In genomic region chr16:81600275-81600674, GRCh38 we compare ENCODE assay signal across 11 cellular contexts.
DNase-seq lines count a peak whose midpoint lies in the region; ATAC-seq and TF ChIP-seq lines count a peak whose summit lies in the region.
"Had no signal": no experiment of that assay in that cellular context is flagged by ENCODE, and none has a peak within 500 bp of the region (broad histone marks: within the 10 kb centered on the region; RNA-seq: fewer than 3 reads in every experiment).

No MANE protein-coding gene starts in this region.

- no peaks in the 10 kb centered on the region for H3K9me3 Mint-ChIP-seq in progenitor cell of endocrine pancreas (ENCODE audit: low read depth)
- no peaks in the 10 kb centered on the region for H3K9me3 Mint-ChIP-seq in CD4-positive, alpha-beta memory T cell

- peaks cover 14% of the 10 kb centered on the region for H3K4me1 Mint-ChIP-seq in progenitor cell of endocrine pancreas (ENCODE audit: low read depth)
- peaks cover 10 to 22% (median 12%) of the 10 kb centered on the region in 4 donors for H3K4me1 Mint-ChIP-seq in CD4-positive, alpha-beta memory T cell

- POLR2A ChIA-PET in CD4-positive, alpha-beta memory T cell (lab: Charles Lee; ENCODE audit: partially characterized antibody): no interaction called here

- TF ChIP-seq POLR2A in esophagus squamous epithelium (IDR thresholded peaks at IDR 0.05): no peak

- no peaks in the 10 kb centered on the region for H3K27me3 Mint-ChIP-seq in progenitor cell of endocrine pancreas
- no peaks in the 10 kb centered on the region for H3K27me3 Mint-ChIP-seq in CD4-positive, alpha-beta memory T cell

- H3K27ac Mint-ChIP-seq in progenitor cell of endocrine pancreas: peak overlapping the region; percentile 88
- H3K27ac Mint-ChIP-seq in CD4-positive, alpha-beta memory T cell: peak overlapping the region in 2 of 7 donors; percentile 8 to 74

- intact Hi-C loops in esophagus squamous epithelium (cut with DNase I): no loop called here
- intact Hi-C loops in CD4-positive, alpha-beta memory T cell (cut with micrococcal nuclease): no loop called here

- DNase-seq in GM04503 (ENCODE audit: low read depth) (peak; percentile 44), SW480 (ENCODE audit: low spot score) (peak; percentile 90), esophagus squamous epithelium (lab: John Stamatoyannopoulos, UW) (no peak), progenitor cell of endocrine pancreas (ENCODE audit: low spot score, unreplicated experiment) (no peak), SIG-M5 treated with dmso at 0.1 percent for 504 hours (lab: John Stamatoyannopoulos, UW; ENCODE audit: unreplicated experiment) (no peak), NCI-H748 (lab: John Stamatoyannopoulos, UW; ENCODE audit: unreplicated experiment) (no peak)
- no peak for DNase-seq in CD4-positive, alpha-beta memory T cell
- DNase-seq: activated CD4-positive, alpha-beta T cell treated with anti-CD3 and anti-CD28 coated beads for 48 hours; stimulated activated CD4-positive, alpha-beta T cell treated with anti-CD3 and anti-CD28 coated beads, Interleukin-15, amount 100 ng/mL, for 24 hours; testis had no signal

- H3K4me3 Mint-ChIP-seq in progenitor cell of endocrine pancreas (ENCODE audit: low read depth): no peak overlapping the region
- no peak overlapping the region for H3K4me3 Mint-ChIP-seq in CD4-positive, alpha-beta memory T cell

- H3K36me3 ChIP-seq in esophagus squamous epithelium: no peaks in the 10 kb centered on the region
- no peaks in the 10 kb centered on the region for H3K36me3 ChIP-seq in CD4-positive, alpha-beta memory T cell (ENCODE audit: insufficient read depth, low read length)

- H3K27ac ChIP-seq in esophagus squamous epithelium: peak overlapping the region; percentile 75 to 89 (median 85)
- no peak overlapping the region for H3K27ac ChIP-seq in CD4-positive, alpha-beta memory T cell (ENCODE audit: low read depth, low read length)
- H3K27ac ChIP-seq: testis had no signal

- no peaks in the 10 kb centered on the region for H3K27me3 ChIP-seq in esophagus squamous epithelium
- H3K27me3 ChIP-seq in CD4-positive, alpha-beta memory T cell (ENCODE audit: insufficient read depth, low read length): no peaks in the 10 kb centered on the region
- H3K27me3 ChIP-seq: testis had no signal

- CTCF ChIA-PET in CD4-positive, alpha-beta memory T cell (lab: Charles Lee; ENCODE audit: partially characterized antibody): no interaction called here

- ATAC-seq in HG03378 (IDR thresholded peaks at IDR 0.05; ENCODE audit: unreplicated experiment): no peak

- H3K36me3 Mint-ChIP-seq in progenitor cell of endocrine pancreas (ENCODE audit: insufficient read depth): peaks cover 1% of the 10 kb centered on the region
- no peaks in the 10 kb centered on the region for H3K36me3 Mint-ChIP-seq in CD4-positive, alpha-beta memory T cell

- H3K4me1 ChIP-seq in esophagus squamous epithelium: peaks cover 32 to 81% (median 39%) of the 10 kb centered on the region in 3 donors
- no peaks in the 10 kb centered on the region for H3K4me1 ChIP-seq in CD4-positive, alpha-beta memory T cell (ENCODE audit: insufficient read depth, low read length)
- H3K4me1 ChIP-seq: testis had no signal

- TF ChIP-seq CTCF in esophagus squamous epithelium (IDR thresholded peaks at IDR 0.05): no peak
- no peak for TF ChIP-seq CTCF in progenitor cell of endocrine pancreas (IDR thresholded peaks at IDR 0.05; ENCODE audit: unreplicated experiment)

- 35 to 40% methylated on average over 5 of the region's 5 CpGs for WGBS in esophagus squamous epithelium, 2 donors

- no peaks in the 10 kb centered on the region for H3K9me3 ChIP-seq in esophagus squamous epithelium
- H3K9me3 ChIP-seq in CD4-positive, alpha-beta memory T cell (ENCODE audit: control insufficient read depth in 1 of 2, low read length in 2 of 2): no peaks in the 10 kb centered on the region
- H3K9me3 ChIP-seq: testis had no signal

- no peak overlapping the region for H3K4me3 ChIP-seq in esophagus squamous epithelium
- H3K4me3 ChIP-seq in CD4-positive, alpha-beta memory T cell (ENCODE audit: low read length in 2 of 2): no peak overlapping the region
- H3K4me3 ChIP-seq: testis had no signal

Comparison
In these comparisons a context has a peak if more than half of its experiments do, and no peak if none do; other contexts are left out.
1. DNase-seq: peak in GM04503 (single experiment) and SW480 (single experiment); none in esophagus squamous epithelium (single experiment), progenitor cell of endocrine pancreas (single experiment), SIG-M5 treated with dmso at 0.1 percent for 504 hours (single experiment), CD4-positive, alpha-beta memory T cell (0 of 5) and NCI-H748 (single experiment).